In the genomic region with DNA sequence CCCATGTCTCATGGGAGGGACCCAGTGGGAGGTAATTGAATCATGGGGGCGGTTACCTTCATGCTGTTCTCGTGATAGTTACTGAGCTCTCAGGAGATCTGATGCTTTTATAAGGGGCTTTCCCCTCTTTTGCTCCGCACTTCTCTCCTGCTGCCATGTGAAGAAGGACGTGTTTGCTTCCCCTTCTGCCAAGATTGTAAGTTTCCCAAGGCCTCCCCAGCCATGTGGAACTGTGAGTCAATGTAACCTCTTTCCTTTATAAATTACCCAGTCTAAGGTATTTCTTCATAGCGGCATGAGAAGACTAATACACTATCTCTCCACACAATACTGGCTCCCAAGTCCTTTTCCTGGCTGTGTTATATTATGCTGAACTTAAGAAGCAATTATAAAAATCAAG, we compare ENCODE assay signal across 8 cellular contexts.
DNase-seq lines count a peak whose midpoint lies in the region; ATAC-seq and TF ChIP-seq lines count a peak whose summit lies in the region.

No MANE protein-coding gene starts in this region.

- no peak for TF ChIP-seq POLR2A in gastroesophageal sphincter (IDR thresholded peaks at IDR 0.05)

- H3K9me3 Mint-ChIP-seq in activated CD4-positive, alpha-beta T cell treated with anti-CD3 and anti-CD28 coated beads for 36 hours (ENCODE audit: low read depth) = no peaks in the 10 kb centered on the region
- H3K9me3 Mint-ChIP-seq in activated naive CD4-positive, alpha-beta T cell treated with anti-CD3 and anti-CD28 coated beads, Interleukin-2, amount 10 ng/mL, durations not matched to agents 7 days and 5 days = peaks cover 5% of the 10 kb centered on the region

- peaks cover 37% of the 10 kb centered on the region for H3K36me3 Mint-ChIP-seq in activated CD4-positive, alpha-beta T cell treated with anti-CD3 and anti-CD28 coated beads for 36 hours (ENCODE audit: low read depth)
- H3K36me3 Mint-ChIP-seq in activated naive CD4-positive, alpha-beta T cell treated with anti-CD3 and anti-CD28 coated beads, Interleukin-2, amount 10 ng/mL, durations not matched to agents 7 days and 5 days = peaks cover 52% of the 10 kb centered on the region

- H3K4me3 Mint-ChIP-seq in activated CD4-positive, alpha-beta T cell treated with anti-CD3 and anti-CD28 coated beads for 36 hours = no peak overlapping the region
- no peak overlapping the region for H3K4me3 Mint-ChIP-seq in activated naive CD4-positive, alpha-beta T cell treated with anti-CD3 and anti-CD28 coated beads, Interleukin-2, amount 10 ng/mL, durations not matched to agents 7 days and 5 days

- peaks cover 0 to 38% of the 10 kb centered on the region in 2 donors for H3K36me3 ChIP-seq in gastroesophageal sphincter

- H3K4me3 ChIP-seq in gastroesophageal sphincter = no peak overlapping the region

- peaks cover 56% of the 10 kb centered on the region for H3K4me1 Mint-ChIP-seq in activated CD4-positive, alpha-beta T cell treated with anti-CD3 and anti-CD28 coated beads for 36 hours
- H3K4me1 Mint-ChIP-seq in activated naive CD4-positive, alpha-beta T cell treated with anti-CD3 and anti-CD28 coated beads, Interleukin-2, amount 10 ng/mL, durations not matched to agents 7 days and 5 days = peaks cover 54% of the 10 kb centered on the region

- POLR2A ChIA-PET in activated CD4-positive, alpha-beta T cell treated with anti-CD3 and anti-CD28 coated beads for 36 hours (lab: Charles Lee) = no interaction called here

- ATAC-seq in activated CD4-positive, alpha-beta T cell treated with anti-CD3 and anti-CD28 coated beads for 36 hours = no peak
- ATAC-seq in gastroesophageal sphincter = no peak
- no peak for ATAC-seq in HG02885 (IDR thresholded peaks at IDR 0.05; ENCODE audit: poor library complexity, unreplicated experiment)

- no peak for TF ChIP-seq CTCF in gastroesophageal sphincter (IDR thresholded peaks at IDR 0.05)

- H3K9me3 ChIP-seq in gastroesophageal sphincter = no peaks in the 10 kb centered on the region

- no peak for DNase-seq in activated CD4-positive, alpha-beta T cell treated with anti-CD3 and anti-CD28 coated beads for 36 hours
- no peak for DNase-seq in activated CD4-positive, alpha-beta T cell treated with anti-CD3 and anti-CD28 coated beads for 1 hour
- no peak for DNase-seq in activated naive CD4-positive, alpha-beta T cell treated with anti-CD3 and anti-CD28 coated beads, Interleukin-2, amount 10 ng/mL, durations not matched to agents 7 days and 5 days
- DNase-seq in stromal cell of bone marrow (ENCODE audit: low read depth) (peak; percentile 45), DMS114 treated with DMSO at 0.1 percent for 48 hours (lab: John Stamatoyannopoulos, UW; ENCODE audit: unreplicated experiment) (no peak)
- DNase-seq in effector CD8-positive, alpha-beta T cell (lab: John Stamatoyannopoulos, UW) = no peak

- H3K27me3 Mint-ChIP-seq in activated CD4-positive, alpha-beta T cell treated with anti-CD3 and anti-CD28 coated beads for 36 hours = no peaks in the 10 kb centered on the region
- H3K27me3 Mint-ChIP-seq in activated naive CD4-positive, alpha-beta T cell treated with anti-CD3 and anti-CD28 coated beads, Interleukin-2, amount 10 ng/mL, durations not matched to agents 7 days and 5 days = no peaks in the 10 kb centered on the region

- peaks cover 5 to 74% (median 19%) of the 10 kb centered on the region in 3 donors for H3K4me1 ChIP-seq in gastroesophageal sphincter

- intact Hi-C loops in activated CD4-positive, alpha-beta T cell treated with anti-CD3 and anti-CD28 coated beads for 36 hours (cut with DNase I, micrococcal nuclease) = no loop called here

- no peak for TF ChIP-seq EP300 in gastroesophageal sphincter (IDR thresholded peaks at IDR 0.05)

- peak overlapping the region; percentile 70 to 85 (median 84) for H3K27ac ChIP-seq in gastroesophageal sphincter

- H3K27ac Mint-ChIP-seq in activated CD4-positive, alpha-beta T cell treated with anti-CD3 and anti-CD28 coated beads for 36 hours = peak overlapping the region; percentile 62
- peak overlapping the region; percentile 84 for H3K27ac Mint-ChIP-seq in activated naive CD4-positive, alpha-beta T cell treated with anti-CD3 and anti-CD28 coated beads, Interleukin-2, amount 10 ng/mL, durations not matched to agents 7 days and 5 days

- CTCF ChIA-PET in activated CD4-positive, alpha-beta T cell treated with anti-CD3 and anti-CD28 coated beads for 36 hours (lab: Charles Lee) = interaction anchor here (1.3 to 1.6 kb wide), 2 partner anchors 15 to 24 kb away, joined by 3 to 6 read pairs; no protein-coding TSS in a partner anchor
- CTCF ChIA-PET in activated naive CD4-positive, alpha-beta T cell treated with anti-CD3 and anti-CD28 coated beads, Interleukin-2, amount 10 ng/mL, durations not matched to agents 7 days and 5 days (lab: Charles Lee) = interaction anchor here (0.9 to 1.9 kb wide), 7 partner anchors 14 to 158 kb away, joined by 3 to 10 read pairs (median 4); no protein-coding TSS in a partner anchor

- 66 to 90% methylated on average over 2 to 5 of the region's 5 CpGs for WGBS in gastroesophageal sphincter (ENCODE audit: low coverage in 1 of 2), 2 donors

- no peaks in the 10 kb centered on the region for H3K27me3 ChIP-seq in gastroesophageal sphincter
